ENCODE assay signal across 11 cellular contexts in the genomic region with DNA sequence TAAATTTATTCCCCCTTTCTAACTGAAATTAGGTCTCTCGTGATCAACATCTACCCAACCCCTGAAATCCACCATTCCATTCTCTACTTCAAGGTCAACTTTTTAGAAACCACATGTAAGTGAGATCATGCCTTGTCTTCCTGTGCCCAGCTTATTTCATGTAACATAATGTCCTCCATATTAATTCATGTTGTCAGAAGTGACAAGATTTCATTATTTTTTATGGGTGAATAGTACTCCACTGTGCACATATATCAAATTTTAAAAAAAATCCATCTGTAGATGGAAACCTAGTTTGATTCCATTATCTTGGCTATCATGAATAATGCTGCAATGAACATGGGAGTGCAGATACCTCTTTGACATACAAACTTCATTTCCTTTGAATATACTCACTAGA. TPM values are rescaled to one million over a fixed set of nuclear protein-coding genes. Genes with fewer than 3 reads are reported as not detected.
DNase-seq lines count a peak whose midpoint lies in the region; ATAC-seq and TF ChIP-seq lines count a peak whose summit lies in the region.
"Had no signal": no experiment of that assay in that cellular context is flagged by ENCODE, and none has a peak within 500 bp of the region (broad histone marks: within the 10 kb centered on the region; RNA-seq: fewer than 3 reads in every experiment).

No MANE protein-coding gene starts in this region.

- in situ Hi-C loops in HAP-1 (cut with MboI; ENCODE audit: low sequenced_read_pairs) = loop anchor here (10.0 kb wide), 2 partner anchors 123 to 483 kb away; no protein-coding TSS in a partner anchor

- CTCF ChIA-PET in activated CD8-positive, alpha-beta T cell treated with anti-CD3 and anti-CD28 coated beads, Interleukin-2, amount 10 ng/mL, durations not matched to agents 7 days and 5 days (lab: Charles Lee) = interaction anchor here (1.2 kb wide), 1 partner anchor 11 kb away, joined by 4 read pairs; no protein-coding TSS in a partner anchor

- peak overlapping the region; percentile 8 for H3K27ac Mint-ChIP-seq in activated CD8-positive, alpha-beta T cell treated with anti-CD3 and anti-CD28 coated beads, Interleukin-2, amount 10 ng/mL, durations not matched to agents 7 days and 5 days

- H3K27me3 Mint-ChIP-seq in activated CD8-positive, alpha-beta T cell treated with anti-CD3 and anti-CD28 coated beads, Interleukin-2, amount 10 ng/mL, durations not matched to agents 7 days and 5 days (ENCODE audit: low read depth) = no peaks in the 10 kb centered on the region

- H3K9me3 Mint-ChIP-seq in activated CD8-positive, alpha-beta T cell treated with anti-CD3 and anti-CD28 coated beads, Interleukin-2, amount 10 ng/mL, durations not matched to agents 7 days and 5 days (ENCODE audit: insufficient read depth) = no peaks in the 10 kb centered on the region

- H3K27me3 ChIP-seq in BLaER1 (no peaks in the 10 kb centered on the region), HAP-1 (ENCODE audit: low read depth) (no peaks in the 10 kb centered on the region), lower lobe of right lung (ENCODE audit: low read depth) (no peaks in the 10 kb centered on the region), aorta (ENCODE audit: control insufficient read depth in 1 of 2, insufficient read depth in 2 of 2, low read length in 1 of 2) (no peaks in the 10 kb centered on the region)
- H3K27me3 ChIP-seq: SJSA1 had no signal

- H3K9me3 ChIP-seq in BLaER1 (no peaks in the 10 kb centered on the region), HAP-1 (no peaks in the 10 kb centered on the region), lower lobe of right lung (no peaks in the 10 kb centered on the region), aorta (ENCODE audit: control insufficient read depth, low read length) (no peaks in the 10 kb centered on the region)
- H3K9me3 ChIP-seq: SJSA1 had no signal

- H3K27ac ChIP-seq in BLaER1 = no peak overlapping the region
- H3K27ac ChIP-seq in lower lobe of right lung = no peak overlapping the region
- H3K27ac ChIP-seq in aorta (ENCODE audit: low read depth in 1 of 2, low read length in 2 of 2) = no peak overlapping the region
- H3K27ac ChIP-seq: SJSA1 had no signal

- H4K20me1 ChIP-seq in BLaER1 = no peaks in the 10 kb centered on the region

- TF ChIP-seq CTCF in lower lobe of right lung (IDR thresholded peaks at IDR 0.05) = no peak

- no peak for ATAC-seq in activated CD8-positive, alpha-beta T cell treated with anti-CD3 and anti-CD28 coated beads, Interleukin-2, amount 10 ng/mL, durations not matched to agents 7 days and 5 days
- ATAC-seq in lower lobe of right lung (no peak), GM21786 (IDR thresholded peaks at IDR 0.05; ENCODE audit: unreplicated experiment) (no peak), HG02884 (IDR thresholded peaks at IDR 0.05; ENCODE audit: unreplicated experiment) (no peak), aorta (ENCODE audit: low FRiP score) (no peak)

- H3K4me1 Mint-ChIP-seq in activated CD8-positive, alpha-beta T cell treated with anti-CD3 and anti-CD28 coated beads, Interleukin-2, amount 10 ng/mL, durations not matched to agents 7 days and 5 days (ENCODE audit: low read depth) = peaks cover 35% of the 10 kb centered on the region

- H3K4me2 ChIP-seq in BLaER1 = peak overlapping the region; percentile 86; the same call in 1 of the 2 replicates

- peaks cover 49% of the 10 kb centered on the region for H3K36me3 Mint-ChIP-seq in activated CD8-positive, alpha-beta T cell treated with anti-CD3 and anti-CD28 coated beads, Interleukin-2, amount 10 ng/mL, durations not matched to agents 7 days and 5 days (ENCODE audit: low read depth)

- WGBS in aorta, 2 donors = 89 to 90% methylated on average over 1 of the region's 1 CpG

- H3K4me3 Mint-ChIP-seq in activated CD8-positive, alpha-beta T cell treated with anti-CD3 and anti-CD28 coated beads, Interleukin-2, amount 10 ng/mL, durations not matched to agents 7 days and 5 days = peak overlapping the region; percentile 81

- POLR2A ChIA-PET in activated CD8-positive, alpha-beta T cell treated with anti-CD3 and anti-CD28 coated beads, Interleukin-2, amount 10 ng/mL, durations not matched to agents 7 days and 5 days (lab: Charles Lee) = no interaction called here

- no peak for DNase-seq in HAP-1 (ENCODE audit: low spot score in 2 of 2)
- no peak for DNase-seq in activated CD8-positive, alpha-beta T cell treated with anti-CD3 and anti-CD28 coated beads, Interleukin-2, amount 10 ng/mL, durations not matched to agents 7 days and 5 days
- no peak for DNase-seq in lower lobe of right lung
- no peak for DNase-seq in NCI-H128 (lab: John Stamatoyannopoulos, UW; ENCODE audit: unreplicated experiment)
- DNase-seq in aorta = no peak
- DNase-seq: kidney; stimulated activated CD8-positive, alpha-beta memory T cell treated with anti-CD3 and anti-CD28 coated beads, Interleukin-4, amount 100 ng/mL, for 48 hours had no signal

- no peak overlapping the region for H3K9ac ChIP-seq in BLaER1

- intact Hi-C loops in lower lobe of right lung (cut with DNase I) (no loop called here), aorta (cut with DNase I) (loop anchor here (10.0 kb wide), 2 partner anchors 453 to 483 kb away; no protein-coding TSS in a partner anchor)

- H3K36me3 ChIP-seq in BLaER1 = peaks cover 43% of the 10 kb centered on the region
- H3K36me3 ChIP-seq in HAP-1 (replicated peaks) = peaks cover 45% of the 10 kb centered on the region
- peaks cover 45% of the 10 kb centered on the region for H3K36me3 ChIP-seq in lower lobe of right lung
- H3K36me3 ChIP-seq in aorta (ENCODE audit: control insufficient read depth in 1 of 2, insufficient read depth in 2 of 2, low read length in 1 of 2) = peaks cover 0 to 2% of the 10 kb centered on the region in 2 donors

- H3K4me3 ChIP-seq in BLaER1 = no peak overlapping the region
- peak overlapping the region; percentile 89 for H3K4me3 ChIP-seq in HAP-1
- H3K4me3 ChIP-seq in lower lobe of right lung = peak overlapping the region; percentile 82
- H3K4me3 ChIP-seq in aorta (ENCODE audit: low read length in 2 of 2) = no peak overlapping the region

- H3K4me1 ChIP-seq in BLaER1 (peaks cover 17% of the 10 kb centered on the region), HAP-1 (peaks cover 10% of the 10 kb centered on the region), lower lobe of right lung (peaks cover 13% of the 10 kb centered on the region), aorta (ENCODE audit: control insufficient read depth in 1 of 2, insufficient read depth in 2 of 2, low read length in 2 of 2) (peaks cover 0 to 3% of the 10 kb centered on the region in 2 donors)

RNA-seq across cellular contexts. Expression of a gene that starts 1.5 kb away (rescaled TPM):
- 10 to 100 TPM; 33.9 to 39.8 TPM for total RNA-seq in activated CD8-positive, alpha-beta T cell treated with anti-CD3 and anti-CD28 coated beads, Interleukin-2, amount 10 ng/mL, durations not matched to agents 7 days and 5 days
- total RNA-seq in lower lobe of right lung (23.2 TPM), aorta (10 to 100 TPM; 14.2 to 19.7 TPM)
- polyA plus RNA-seq in aorta = 10 to 100 TPM; 20.4 to 36.3 TPM

RNA-seq across cellular contexts. Expression of a gene that starts 47.1 kb away (rescaled TPM):
- total RNA-seq in activated CD8-positive, alpha-beta T cell treated with anti-CD3 and anti-CD28 coated beads, Interleukin-2, amount 10 ng/mL, durations not matched to agents 7 days and 5 days = 10 to 100 TPM; 13.1 to 13.7 TPM
- total RNA-seq in lower lobe of right lung (90.7 TPM), aorta (10 to 100 TPM; 71.0 to 97.8 TPM)
- polyA plus RNA-seq in aorta = 10 to 100 TPM; 17.3 TPM

RNA-seq across cellular contexts. Expression of a gene that starts 49.6 kb away (rescaled TPM):
- total RNA-seq in activated CD8-positive, alpha-beta T cell treated with anti-CD3 and anti-CD28 coated beads, Interleukin-2, amount 10 ng/mL, durations not matched to agents 7 days and 5 days = 10 to 100 TPM; 19.5 to 21.2 TPM
- total RNA-seq in lower lobe of right lung = 27.7 TPM
- total RNA-seq in aorta = 10 to 100 TPM; 23.8 to 26.0 TPM
- 10 to 100 TPM; 21.9 to 42.0 TPM for polyA plus RNA-seq in aorta

RNA-seq across cellular contexts. Expression of a gene that starts 50.0 kb away (rescaled TPM):
- 10 to 100 TPM; 16.0 to 17.7 TPM for total RNA-seq in activated CD8-positive, alpha-beta T cell treated with anti-CD3 and anti-CD28 coated beads, Interleukin-2, amount 10 ng/mL, durations not matched to agents 7 days and 5 days
- total RNA-seq in lower lobe of right lung (4.0 TPM), aorta (1 to 10 TPM; 2.2 to 2.8 TPM)
- polyA plus RNA-seq in aorta = 1 to 10 TPM; 1.8 to 3.0 TPM

Comparison
In these comparisons a context has a peak if more than half of its experiments do, and no peak if none do; other contexts are left out.
1. H3K4me3 ChIP-seq: peak in HAP-1 (single experiment) and lower lobe of right lung (single experiment); none in BLaER1 (single experiment) and aorta (0 of 2).